In genomic region chr22:26483439-26484359, GRCh38 we compare ENCODE assay signal across 1 cellular context.
TF ChIP-seq lines count a peak whose summit lies in the region.

TSS of gene HPS4 (minus strand) at chr22:26483783. CDS start at chr22:26481762, 2,021 bp downstream.
A gene with protein sequence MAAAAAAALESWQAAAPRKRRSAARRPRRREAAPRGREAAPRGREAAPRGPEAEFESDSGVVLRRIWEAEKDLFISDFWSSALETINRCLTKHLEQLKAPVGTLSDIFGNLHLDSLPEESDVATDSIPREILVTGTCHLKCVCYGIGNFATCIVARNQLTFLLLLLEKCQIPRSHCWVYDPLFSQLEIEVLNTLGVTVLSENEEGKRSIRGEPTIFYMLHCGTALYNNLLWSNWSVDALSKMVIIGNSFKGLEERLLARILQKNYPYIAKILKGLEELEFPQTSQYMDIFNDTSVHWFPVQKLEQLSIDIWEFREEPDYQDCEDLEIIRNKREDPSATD (plus strand): TSS chr22:26483877. CDS start chr22:26483891, 14 bp downstream.

TF ChIP-seq in K562, 482 proteins besides CTCF, POLR2A, EP300 and RAD21 (continued from another document and continues in another):
- TF ChIP-seq, protein P1, sequence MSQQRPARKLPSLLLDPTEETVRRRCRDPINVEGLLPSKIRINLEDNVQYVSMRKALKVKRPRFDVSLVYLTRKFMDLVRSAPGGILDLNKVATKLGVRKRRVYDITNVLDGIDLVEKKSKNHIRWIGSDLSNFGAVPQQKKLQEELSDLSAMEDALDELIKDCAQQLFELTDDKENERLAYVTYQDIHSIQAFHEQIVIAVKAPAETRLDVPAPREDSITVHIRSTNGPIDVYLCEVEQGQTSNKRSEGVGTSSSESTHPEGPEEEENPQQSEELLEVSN (IDR thresholded peaks at IDR 0.05; ENCODE audit: borderline replicate concordance in 1 of 2, extremely low read depth in 1 of 2, insufficient read depth in 1 of 2, insufficient read length in 1 of 2, low read depth in 1 of 2, low read length in 1 of 2, poor library complexity in 1 of 2, severe bottlenecking in 1 of 2) = peak; percentile 32 to 63
- TF ChIP-seq CBFA2T2 (conservative IDR thresholded peaks at IDR 0.05) = 0 out of 2 replicates have a peak, but pooled peaks have one; percentile 18
- TF ChIP-seq, protein P2, sequence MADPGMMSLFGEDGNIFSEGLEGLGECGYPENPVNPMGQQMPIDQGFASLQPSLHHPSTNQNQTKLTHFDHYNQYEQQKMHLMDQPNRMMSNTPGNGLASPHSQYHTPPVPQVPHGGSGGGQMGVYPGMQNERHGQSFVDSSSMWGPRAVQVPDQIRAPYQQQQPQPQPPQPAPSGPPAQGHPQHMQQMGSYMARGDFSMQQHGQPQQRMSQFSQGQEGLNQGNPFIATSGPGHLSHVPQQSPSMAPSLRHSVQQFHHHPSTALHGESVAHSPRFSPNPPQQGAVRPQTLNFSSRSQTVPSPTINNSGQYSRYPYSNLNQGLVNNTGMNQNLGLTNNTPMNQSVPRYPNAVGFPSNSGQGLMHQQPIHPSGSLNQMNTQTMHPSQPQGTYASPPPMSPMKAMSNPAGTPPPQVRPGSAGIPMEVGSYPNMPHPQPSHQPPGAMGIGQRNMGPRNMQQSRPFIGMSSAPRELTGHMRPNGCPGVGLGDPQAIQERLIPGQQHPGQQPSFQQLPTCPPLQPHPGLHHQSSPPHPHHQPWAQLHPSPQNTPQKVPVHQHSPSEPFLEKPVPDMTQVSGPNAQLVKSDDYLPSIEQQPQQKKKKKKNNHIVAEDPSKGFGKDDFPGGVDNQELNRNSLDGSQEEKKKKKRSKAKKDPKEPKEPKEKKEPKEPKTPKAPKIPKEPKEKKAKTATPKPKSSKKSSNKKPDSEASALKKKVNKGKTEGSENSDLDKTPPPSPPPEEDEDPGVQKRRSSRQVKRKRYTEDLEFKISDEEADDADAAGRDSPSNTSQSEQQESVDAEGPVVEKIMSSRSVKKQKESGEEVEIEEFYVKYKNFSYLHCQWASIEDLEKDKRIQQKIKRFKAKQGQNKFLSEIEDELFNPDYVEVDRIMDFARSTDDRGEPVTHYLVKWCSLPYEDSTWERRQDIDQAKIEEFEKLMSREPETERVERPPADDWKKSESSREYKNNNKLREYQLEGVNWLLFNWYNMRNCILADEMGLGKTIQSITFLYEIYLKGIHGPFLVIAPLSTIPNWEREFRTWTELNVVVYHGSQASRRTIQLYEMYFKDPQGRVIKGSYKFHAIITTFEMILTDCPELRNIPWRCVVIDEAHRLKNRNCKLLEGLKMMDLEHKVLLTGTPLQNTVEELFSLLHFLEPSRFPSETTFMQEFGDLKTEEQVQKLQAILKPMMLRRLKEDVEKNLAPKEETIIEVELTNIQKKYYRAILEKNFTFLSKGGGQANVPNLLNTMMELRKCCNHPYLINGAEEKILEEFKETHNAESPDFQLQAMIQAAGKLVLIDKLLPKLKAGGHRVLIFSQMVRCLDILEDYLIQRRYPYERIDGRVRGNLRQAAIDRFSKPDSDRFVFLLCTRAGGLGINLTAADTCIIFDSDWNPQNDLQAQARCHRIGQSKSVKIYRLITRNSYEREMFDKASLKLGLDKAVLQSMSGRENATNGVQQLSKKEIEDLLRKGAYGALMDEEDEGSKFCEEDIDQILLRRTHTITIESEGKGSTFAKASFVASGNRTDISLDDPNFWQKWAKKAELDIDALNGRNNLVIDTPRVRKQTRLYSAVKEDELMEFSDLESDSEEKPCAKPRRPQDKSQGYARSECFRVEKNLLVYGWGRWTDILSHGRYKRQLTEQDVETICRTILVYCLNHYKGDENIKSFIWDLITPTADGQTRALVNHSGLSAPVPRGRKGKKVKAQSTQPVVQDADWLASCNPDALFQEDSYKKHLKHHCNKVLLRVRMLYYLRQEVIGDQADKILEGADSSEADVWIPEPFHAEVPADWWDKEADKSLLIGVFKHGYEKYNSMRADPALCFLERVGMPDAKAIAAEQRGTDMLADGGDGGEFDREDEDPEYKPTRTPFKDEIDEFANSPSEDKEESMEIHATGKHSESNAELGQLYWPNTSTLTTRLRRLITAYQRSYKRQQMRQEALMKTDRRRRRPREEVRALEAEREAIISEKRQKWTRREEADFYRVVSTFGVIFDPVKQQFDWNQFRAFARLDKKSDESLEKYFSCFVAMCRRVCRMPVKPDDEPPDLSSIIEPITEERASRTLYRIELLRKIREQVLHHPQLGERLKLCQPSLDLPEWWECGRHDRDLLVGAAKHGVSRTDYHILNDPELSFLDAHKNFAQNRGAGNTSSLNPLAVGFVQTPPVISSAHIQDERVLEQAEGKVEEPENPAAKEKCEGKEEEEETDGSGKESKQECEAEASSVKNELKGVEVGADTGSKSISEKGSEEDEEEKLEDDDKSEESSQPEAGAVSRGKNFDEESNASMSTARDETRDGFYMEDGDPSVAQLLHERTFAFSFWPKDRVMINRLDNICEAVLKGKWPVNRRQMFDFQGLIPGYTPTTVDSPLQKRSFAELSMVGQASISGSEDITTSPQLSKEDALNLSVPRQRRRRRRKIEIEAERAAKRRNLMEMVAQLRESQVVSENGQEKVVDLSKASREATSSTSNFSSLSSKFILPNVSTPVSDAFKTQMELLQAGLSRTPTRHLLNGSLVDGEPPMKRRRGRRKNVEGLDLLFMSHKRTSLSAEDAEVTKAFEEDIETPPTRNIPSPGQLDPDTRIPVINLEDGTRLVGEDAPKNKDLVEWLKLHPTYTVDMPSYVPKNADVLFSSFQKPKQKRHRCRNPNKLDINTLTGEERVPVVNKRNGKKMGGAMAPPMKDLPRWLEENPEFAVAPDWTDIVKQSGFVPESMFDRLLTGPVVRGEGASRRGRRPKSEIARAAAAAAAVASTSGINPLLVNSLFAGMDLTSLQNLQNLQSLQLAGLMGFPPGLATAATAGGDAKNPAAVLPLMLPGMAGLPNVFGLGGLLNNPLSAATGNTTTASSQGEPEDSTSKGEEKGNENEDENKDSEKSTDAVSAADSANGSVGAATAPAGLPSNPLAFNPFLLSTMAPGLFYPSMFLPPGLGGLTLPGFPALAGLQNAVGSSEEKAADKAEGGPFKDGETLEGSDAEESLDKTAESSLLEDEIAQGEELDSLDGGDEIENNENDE (IDR thresholded peaks at IDR 0.05; ENCODE audit: low read depth, low read length) = no peak
- peak; percentile 88 for TF ChIP-seq RBFOX2 (IDR thresholded peaks at IDR 0.05; ENCODE audit: low read depth, low read length)
- TF ChIP-seq, protein P3, sequence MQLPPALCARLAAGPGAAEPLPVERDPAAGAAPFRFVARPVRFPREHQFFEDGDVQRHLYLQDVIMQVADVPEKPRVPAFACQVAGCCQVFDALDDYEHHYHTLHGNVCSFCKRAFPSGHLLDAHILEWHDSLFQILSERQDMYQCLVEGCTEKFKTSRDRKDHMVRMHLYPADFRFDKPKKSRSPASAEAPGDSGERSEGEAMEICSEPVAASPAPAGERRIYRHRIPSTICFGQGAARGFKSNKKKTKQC (CRISPR knock-in tag; IDR thresholded peaks at IDR 0.05) = 0 out of 2 replicates have a peak, but pooled peaks have one; percentile 28
- TF ChIP-seq USF2 (CRISPR knock-in tag; IDR thresholded peaks at IDR 0.05) = peak; percentile 85
- TF ChIP-seq ZHX1 (conservative IDR thresholded peaks at IDR 0.05; ENCODE audit: low read length) = 0 out of 2 replicates have a peak, but pooled peaks have one; percentile 40
- TF ChIP-seq THRAP3 (IDR thresholded peaks at IDR 0.05; ENCODE audit: borderline replicate concordance) = no peak
- 0 out of 2 replicates have a peak, but pooled peaks have one; percentile 40 for TF ChIP-seq GATAD2B (IDR thresholded peaks at IDR 0.05; ENCODE audit: borderline replicate concordance)
- peak; percentile 25 for TF ChIP-seq NBN (IDR thresholded peaks at IDR 0.05; ENCODE audit: low read depth)
- TF ChIP-seq, protein P4, sequence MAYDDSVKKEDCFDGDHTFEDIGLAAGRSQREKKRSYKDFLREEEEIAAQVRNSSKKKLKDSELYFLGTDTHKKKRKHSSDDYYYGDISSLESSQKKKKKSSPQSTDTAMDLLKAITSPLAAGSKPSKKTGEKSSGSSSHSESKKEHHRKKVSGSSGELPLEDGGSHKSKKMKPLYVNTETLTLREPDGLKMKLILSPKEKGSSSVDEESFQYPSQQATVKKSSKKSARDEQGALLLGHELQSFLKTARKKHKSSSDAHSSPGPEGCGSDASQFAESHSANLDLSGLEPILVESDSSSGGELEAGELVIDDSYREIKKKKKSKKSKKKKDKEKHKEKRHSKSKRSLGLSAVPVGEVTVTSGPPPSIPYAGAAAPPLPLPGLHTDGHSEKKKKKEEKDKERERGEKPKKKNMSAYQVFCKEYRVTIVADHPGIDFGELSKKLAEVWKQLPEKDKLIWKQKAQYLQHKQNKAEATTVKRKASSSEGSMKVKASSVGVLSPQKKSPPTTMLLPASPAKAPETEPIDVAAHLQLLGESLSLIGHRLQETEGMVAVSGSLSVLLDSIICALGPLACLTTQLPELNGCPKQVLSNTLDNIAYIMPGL (CRISPR knock-in tag; IDR thresholded peaks at IDR 0.05) = no peak
- TF ChIP-seq ZNF561 (CRISPR knock-in tag; conservative IDR thresholded peaks at IDR 0.05) = no peak
- TF ChIP-seq ZNF175 (CRISPR knock-in tag; IDR thresholded peaks at IDR 0.05; ENCODE audit: low read depth) = no peak
- TF ChIP-seq HNRNPLL (IDR thresholded peaks at IDR 0.05; ENCODE audit: low read depth, low read length, poor library complexity, severe bottlenecking) = peak; percentile 47
- TF ChIP-seq, protein P5, sequence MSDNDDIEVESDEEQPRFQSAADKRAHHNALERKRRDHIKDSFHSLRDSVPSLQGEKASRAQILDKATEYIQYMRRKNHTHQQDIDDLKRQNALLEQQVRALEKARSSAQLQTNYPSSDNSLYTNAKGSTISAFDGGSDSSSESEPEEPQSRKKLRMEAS (CRISPR knock-in tag; IDR thresholded peaks at IDR 0.05) = peak; percentile 70
- no peak for TF ChIP-seq PRDM10 (IDR thresholded peaks at IDR 0.05; ENCODE audit: partially characterized antibody)
- TF ChIP-seq POLR2G (IDR thresholded peaks at IDR 0.05; ENCODE audit: low read depth, low read length) = peak; percentile 87
- no peak; the same call in 1 of the 2 replicates for TF ChIP-seq GTF2E2 (tag; IDR thresholded peaks at IDR 0.05)
